Comparison of ENCODE assay signal across 15 cellular contexts in genomic region chr19:46441775-46442332, GRCh38. TPM values are rescaled to one million over a fixed set of nuclear protein-coding genes. Genes with fewer than 3 reads are reported as not detected.
DNase-seq lines count a peak whose midpoint lies in the region; ATAC-seq and TF ChIP-seq lines count a peak whose summit lies in the region.
"Had no signal": no experiment of that assay in that cellular context is flagged by ENCODE, and none has a peak within 500 bp of the region (broad histone marks: within the 10 kb centered on the region; RNA-seq: fewer than 3 reads in every experiment).

No MANE protein-coding gene starts in this region.

- DNase-seq in SK-N-MC (ENCODE audit: low read depth, low spot score) (no peak), ascending aorta (ENCODE audit: low spot score in 2 of 2) (no peak), mesothelial cell of epicardium (ENCODE audit: low spot score in 2 of 2, unreplicated experiment in 2 of 2) (no peak), uterus (no peak), mesenteric fat pad (ENCODE audit: low spot score) (no peak)
- DNase-seq: CD4-positive, alpha-beta memory T cell; DMS79; GM23248; HCEC 1CT; NCI-H187 treated with DMSO at 0.1 percent for 48 hours; NCI-H69; SIG-M5 had no signal

- H3K4me1 Mint-ChIP-seq in mesothelial cell of epicardium: peaks cover 13% of the 10 kb centered on the region
- H3K4me1 Mint-ChIP-seq: B cell had no signal

- TF ChIP-seq CTCF in ascending aorta (IDR thresholded peaks at IDR 0.05) (no peak), mesothelial cell of epicardium (IDR thresholded peaks at IDR 0.05; ENCODE audit: unreplicated experiment) (no peak), uterus (IDR thresholded peaks at IDR 0.05) (no peak)

- no peaks in the 10 kb centered on the region for H3K27me3 Mint-ChIP-seq in mesothelial cell of epicardium (ENCODE audit: low read depth)

- peak overlapping the region; percentile 45 for H3K9ac ChIP-seq in SK-N-MC (ENCODE audit: insufficient read length)
- H3K9ac ChIP-seq: GM23248 had no signal

- no peaks in the 10 kb centered on the region for H3K36me3 Mint-ChIP-seq in mesothelial cell of epicardium
- H3K36me3 Mint-ChIP-seq: CD4-positive, alpha-beta memory T cell had no signal

- H3K27me3 ChIP-seq in ascending aorta (no peaks in the 10 kb centered on the region), uterus (no peaks in the 10 kb centered on the region)

- H3K4me3 ChIP-seq in SK-N-MC (no peak overlapping the region), ascending aorta (no peak overlapping the region), uterus (no peak overlapping the region)
- H3K4me3 ChIP-seq: GM23248 had no signal

- no peak for TF ChIP-seq POLR2A in uterus (IDR thresholded peaks at IDR 0.05)

- no peak overlapping the region for H3K4me3 Mint-ChIP-seq in mesothelial cell of epicardium
- H3K4me3 Mint-ChIP-seq: B cell; CD4-positive, alpha-beta memory T cell had no signal

- H3K4me1 ChIP-seq in ascending aorta (peaks cover 0 to 17% of the 10 kb centered on the region in 2 donors), uterus (peaks cover 0 to 6% of the 10 kb centered on the region in 2 donors)

- H3K36me3 ChIP-seq in SK-N-MC (ENCODE audit: insufficient read depth, low read length) (no peaks in the 10 kb centered on the region), ascending aorta (no peaks in the 10 kb centered on the region), uterus (no peaks in the 10 kb centered on the region)

- intact Hi-C loops in ascending aorta (cut with DNase I) (no loop called here), uterus (cut with DNase I; ENCODE audit: low total_unique reads) (no loop called here)

- peak overlapping the region; percentile 75 for H3K27ac Mint-ChIP-seq in mesothelial cell of epicardium
- H3K27ac Mint-ChIP-seq: B cell; CD4-positive, alpha-beta memory T cell had no signal

- no peaks in the 10 kb centered on the region for H3K9me3 Mint-ChIP-seq in mesothelial cell of epicardium
- H3K9me3 Mint-ChIP-seq: CD4-positive, alpha-beta memory T cell had no signal

- peak overlapping the region; percentile 71 for H3K27ac ChIP-seq in SK-N-MC
- peak overlapping the region; percentile 2 to 65 for H3K27ac ChIP-seq in ascending aorta
- H3K27ac ChIP-seq in uterus: peak overlapping the region; percentile 56 to 61
- H3K27ac ChIP-seq: GM23248 had no signal

- H3K9me3 ChIP-seq in SK-N-MC (ENCODE audit: low read depth, low read length) (no peaks in the 10 kb centered on the region), ascending aorta (no peaks in the 10 kb centered on the region), uterus (no peaks in the 10 kb centered on the region)

- ATAC-seq in HG03457 (IDR thresholded peaks at IDR 0.05; ENCODE audit: unreplicated experiment): no peak
- ATAC-seq in HG03095 (IDR thresholded peaks at IDR 0.05; ENCODE audit: unreplicated experiment): no peak

RNA-seq across cellular contexts. Expression of gene PNMA8C, which starts 13.1 kb away (rescaled TPM):
- total RNA-seq in ascending aorta (0.53 TPM), mesothelial cell of epicardium (0.49 to 0.79 TPM (median 0.73 TPM) in 3 replicates), uterus (1 to 10 TPM in 1 of 4 donors, under 1 TPM in 2, not detected in 1; under 0.01 to 3.7 (median 0.73) TPM), mesenteric fat pad (not detected)
- total RNA-seq: B cell; CD4-positive, alpha-beta memory T cell; GM23248 had no signal

RNA-seq across cellular contexts. Expression of gene CCDC8, which starts 28.5 kb away (rescaled TPM):
- 10.0 TPM for total RNA-seq in ascending aorta
- 50.3 to 51.7 TPM (median 50.7 TPM) in 3 replicates for total RNA-seq in mesothelial cell of epicardium
- 10 to 100 TPM in 2 of 4 donors, 1 to 10 TPM in 2; 7.2 to 89.1 (median 26.2) TPM for total RNA-seq in uterus
- 2.9 TPM for total RNA-seq in mesenteric fat pad
- total RNA-seq: B cell; CD4-positive, alpha-beta memory T cell had no signal

RNA-seq across cellular contexts. Expression of gene PNMA8A, which starts 29.5 kb away (rescaled TPM):
- total RNA-seq in ascending aorta: 0.53 TPM
- 25.8 to 27.4 TPM (median 25.9 TPM) in 3 replicates for total RNA-seq in mesothelial cell of epicardium
- 10 to 100 TPM in 3 of 4 donors, 1 to 10 TPM in 1; 8.7 to 69.7 (median 16.1) TPM for total RNA-seq in uterus
- total RNA-seq in mesenteric fat pad: 1.2 TPM
- total RNA-seq: B cell had no signal

RNA-seq across cellular contexts. Expression of gene PNMA8B, which starts 53.8 kb away (rescaled TPM):
- total RNA-seq in ascending aorta: 15.8 TPM
- 3.0 to 3.2 TPM (median 3.1 TPM) in 3 replicates for total RNA-seq in mesothelial cell of epicardium
- total RNA-seq in uterus: 1 to 10 TPM in 3 of 4 donors, not detected in 1; 2.2 to 7.9 (median 3.1) TPM
- total RNA-seq in mesenteric fat pad: 2.5 TPM
